27 cellular contexts compared by ENCODE assay signal in the genomic region with DNA sequence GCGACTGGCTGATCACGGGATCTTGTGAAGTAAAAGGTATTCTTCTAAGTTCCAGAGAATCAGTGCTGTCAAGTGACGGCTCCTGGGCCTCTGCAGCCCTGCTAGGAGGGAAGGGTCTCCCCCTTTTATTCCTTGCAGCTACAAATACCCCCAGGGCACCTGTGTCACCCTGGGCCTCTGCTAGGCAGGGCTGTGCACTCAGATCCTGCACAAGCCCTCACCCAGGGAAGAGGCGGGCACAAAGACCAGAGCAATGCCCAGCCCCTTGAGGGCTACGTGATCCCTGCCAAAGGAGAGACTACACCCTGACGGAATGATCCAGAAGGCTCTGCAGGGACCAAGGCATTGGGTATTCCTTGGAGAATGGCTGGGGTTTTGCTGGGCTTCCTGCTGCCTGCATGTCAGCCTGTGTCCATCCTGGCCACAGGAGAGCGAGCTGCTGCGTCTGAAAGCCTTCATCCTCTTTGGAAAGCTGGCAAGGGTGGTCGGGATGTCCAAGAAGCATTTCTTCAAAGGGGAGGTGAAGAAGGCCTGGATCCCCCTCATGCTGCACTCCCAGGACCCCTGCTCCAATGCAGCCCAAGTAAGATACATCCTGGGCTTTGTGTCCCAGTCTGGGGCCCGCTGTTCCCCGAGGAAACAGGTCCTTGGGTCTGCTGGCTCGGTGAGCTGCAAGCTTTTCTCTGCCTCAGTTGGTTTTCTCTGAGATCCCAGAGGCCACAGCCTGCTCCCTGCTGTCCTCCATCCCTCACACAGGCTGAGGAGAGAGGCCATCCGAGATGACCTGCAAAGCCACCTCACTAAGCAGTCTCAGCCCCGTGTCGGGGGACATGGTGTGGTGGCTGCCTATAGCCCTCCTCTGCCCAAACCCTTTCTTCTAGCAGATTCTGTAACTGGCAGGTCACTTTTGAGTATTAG. TPM values are rescaled to one million over a fixed set of nuclear protein-coding genes. Genes with fewer than 3 reads are reported as not detected.
DNase-seq lines count a peak whose midpoint lies in the region; ATAC-seq and TF ChIP-seq lines count a peak whose summit lies in the region.
"Had no signal": no experiment of that assay in that cellular context is flagged by ENCODE, and none has a peak within 500 bp of the region (broad histone marks: within the 10 kb centered on the region; RNA-seq: fewer than 3 reads in every experiment).

No MANE protein-coding gene starts in this region.

- POLR2A ChIA-PET in activated B cell treated with CpG ODN at 0.5 μM for 24 hours (lab: Charles Lee), result no interaction called here

- CTCF ChIA-PET in activated naive CD4-positive, alpha-beta T cell treated with anti-CD3 and anti-CD28 coated beads, Interleukin-2, amount 10 ng/mL, durations not matched to agents 7 days and 5 days (lab: Charles Lee), result no interaction called here
- CTCF ChIA-PET in activated B cell treated with CpG ODN at 0.5 μM for 24 hours (lab: Charles Lee), result no interaction called here

- H3K79me2 ChIP-seq in osteoblast (ENCODE audit: insufficient read depth, low read length), result no peaks in the 10 kb centered on the region

- H3K4me3 Mint-ChIP-seq in activated naive CD4-positive, alpha-beta T cell treated with anti-CD3 and anti-CD28 coated beads, Interleukin-2, amount 10 ng/mL, durations not matched to agents 7 days and 5 days, result no peak overlapping the region
- no peak overlapping the region for H3K4me3 Mint-ChIP-seq in activated B cell treated with CpG ODN at 0.5 μM for 24 hours
- H3K4me3 Mint-ChIP-seq: activated naive CD8-positive, alpha-beta T cell treated with anti-CD3 and anti-CD28 coated beads, Interleukin-2, amount 50 U/mL, for 24 hours; mesothelial cell of epicardium had no signal

- H3K4me3 ChIP-seq in osteoblast (ENCODE audit: insufficient read depth, low read length), result no peak overlapping the region
- H3K4me3 ChIP-seq: K562 had no signal

- H3K27me3 Mint-ChIP-seq in activated naive CD4-positive, alpha-beta T cell treated with anti-CD3 and anti-CD28 coated beads, Interleukin-2, amount 10 ng/mL, durations not matched to agents 7 days and 5 days, result peaks cover 5% of the 10 kb centered on the region
- H3K27me3 Mint-ChIP-seq in activated B cell treated with CpG ODN at 0.5 μM for 24 hours, result peaks cover 3% of the 10 kb centered on the region
- H3K27me3 Mint-ChIP-seq: naive B cell had no signal

- no peaks in the 10 kb centered on the region for H3K9me3 Mint-ChIP-seq in activated naive CD4-positive, alpha-beta T cell treated with anti-CD3 and anti-CD28 coated beads, Interleukin-2, amount 10 ng/mL, durations not matched to agents 7 days and 5 days
- no peaks in the 10 kb centered on the region for H3K9me3 Mint-ChIP-seq in activated B cell treated with CpG ODN at 0.5 μM for 24 hours
- H3K9me3 Mint-ChIP-seq: activated naive CD8-positive, alpha-beta T cell treated with anti-CD3 and anti-CD28 coated beads, Interleukin-2, amount 50 U/mL, for 24 hours had no signal

- H4K20me1 ChIP-seq in osteoblast (ENCODE audit: insufficient read depth, low read length), result no peaks in the 10 kb centered on the region

- intact Hi-C loops in activated B cell treated with CpG ODN at 0.5 μM for 24 hours (cut with micrococcal nuclease), result no loop called here

- H3K36me3 ChIP-seq in osteoblast (ENCODE audit: insufficient read depth, low read length), result no peaks in the 10 kb centered on the region

- H3K27me3 ChIP-seq in osteoblast (ENCODE audit: insufficient read depth, low read length), result no peaks in the 10 kb centered on the region

- ATAC-seq in activated B cell treated with CpG ODN at 0.5 μM for 24 hours (ENCODE audit: low read depth), result no peak
- ATAC-seq: activated naive CD8-positive, alpha-beta T cell treated with anti-CD3 and anti-CD28 coated beads, Interleukin-2, amount 50 U/mL, for 24 hours; stimulated activated naive CD8-positive, alpha-beta T cell treated with anti-CD3 and anti-CD28 coated beads, Interleukin-15, Interleukin-2, amounts not matched to agents 100 U/mL and 50 U/mL, for 24 hours had no signal

- DNase-seq in activated naive CD4-positive, alpha-beta T cell treated with anti-CD3 and anti-CD28 coated beads, Interleukin-2, amount 10 ng/mL, durations not matched to agents 7 days and 5 days, result peak; percentile 12
- DNase-seq in activated naive CD4-positive, alpha-beta T cell (lab: John Stamatoyannopoulos, UW), result no peak
- peak; percentile 4 for DNase-seq in activated B cell treated with CpG ODN at 0.5 μM for 24 hours
- DNase-seq in osteoblast (ENCODE audit: insufficient read length, low spot score, missing footprints), result peak; percentile 63
- no peak for DNase-seq in NCI-H2227 treated with DMSO at 0.1 percent for 48 hours (lab: John Stamatoyannopoulos, UW)
- DNase-seq in globus pallidus (ENCODE audit: low spot score), result no peak
- no peak for DNase-seq in HUDEP-2 (lab: John Stamatoyannopoulos, UW; ENCODE audit: unreplicated experiment in 76 of 76)
- DNase-seq: activated gamma-delta T cell treated with Interleukin-2 at 50 U/mL for 16 hours; activated naive CD8-positive, alpha-beta T cell treated with anti-CD3 and anti-CD28 coated beads, Interleukin-2, amount 50 U/mL, for 24 hours; C1 segment of cervical spinal cord; DMS153; kidney; naive B cell; NCI-H1092; NCI-H1694 treated with DMSO at 0.1 percent for 48 hours; NCI-H510A; retina; small intestine; stimulated activated CD4-positive, alpha-beta T cell treated with anti-CD3 and anti-CD28 coated beads, Interleukin-1b, Interleukin-23, amount 100 ng/mL, for 48 hours; stimulated activated naive CD8-positive, alpha-beta T cell treated with anti-CD3 and anti-CD28 coated beads, Interleukin-15, Interleukin-2, amounts not matched to agents 100 U/mL and 50 U/mL, for 24 hours had no signal

- no peak overlapping the region for H3K27ac ChIP-seq in osteoblast (ENCODE audit: low read depth, low read length)

- peaks cover 4% of the 10 kb centered on the region for H3K4me1 ChIP-seq in osteoblast (ENCODE audit: insufficient read depth, low read length)

- no peaks in the 10 kb centered on the region for H3K9me3 ChIP-seq in osteoblast (ENCODE audit: low read depth, low read length)

- TF ChIP-seq CTCF in activated B cell treated with CpG ODN at 0.5 μM for 24 hours (IDR thresholded peaks at IDR 0.05) (no peak), osteoblast (IDR thresholded peaks at IDR 0.05; ENCODE audit: extremely low read depth, low read depth, low read length) (no peak)

- H3K4me1 Mint-ChIP-seq in activated naive CD4-positive, alpha-beta T cell treated with anti-CD3 and anti-CD28 coated beads, Interleukin-2, amount 10 ng/mL, durations not matched to agents 7 days and 5 days, result no peaks in the 10 kb centered on the region
- peaks cover 4% of the 10 kb centered on the region for H3K4me1 Mint-ChIP-seq in activated B cell treated with CpG ODN at 0.5 μM for 24 hours
- H3K4me1 Mint-ChIP-seq: activated naive CD8-positive, alpha-beta T cell treated with anti-CD3 and anti-CD28 coated beads, Interleukin-2, amount 50 U/mL, for 24 hours; mesothelial cell of epicardium had no signal

- H3K27ac Mint-ChIP-seq in activated naive CD4-positive, alpha-beta T cell treated with anti-CD3 and anti-CD28 coated beads, Interleukin-2, amount 10 ng/mL, durations not matched to agents 7 days and 5 days, result no peak overlapping the region
- H3K27ac Mint-ChIP-seq in activated B cell treated with CpG ODN at 0.5 μM for 24 hours, result no peak overlapping the region
- H3K27ac Mint-ChIP-seq: activated naive CD8-positive, alpha-beta T cell treated with anti-CD3 and anti-CD28 coated beads, Interleukin-2, amount 50 U/mL, for 24 hours; mesothelial cell of epicardium; naive B cell had no signal

- H3K4me2 ChIP-seq in osteoblast (ENCODE audit: insufficient read depth, low read length), result no peak overlapping the region

- no peak overlapping the region for H2AFZ ChIP-seq in osteoblast (ENCODE audit: low read length)

- peaks cover 11% of the 10 kb centered on the region for H3K36me3 Mint-ChIP-seq in activated naive CD4-positive, alpha-beta T cell treated with anti-CD3 and anti-CD28 coated beads, Interleukin-2, amount 10 ng/mL, durations not matched to agents 7 days and 5 days
- H3K36me3 Mint-ChIP-seq in activated B cell treated with CpG ODN at 0.5 μM for 24 hours (ENCODE audit: low read depth), result no peaks in the 10 kb centered on the region
- H3K36me3 Mint-ChIP-seq: mesothelial cell of epicardium, naive B cell had no signal

RNA-seq across cellular contexts. Expression of a gene that starts 24.9 kb away (rescaled TPM):
- total RNA-seq in activated B cell treated with CpG ODN at 0.5 μM for 24 hours, result 1.0 and 1.5 TPM in 2 replicates
- total RNA-seq in osteoblast, result 2.9 and 3.5 TPM in 2 replicates
- total RNA-seq: cardiac septum had no signal

RNA-seq across cellular contexts. Expression of a gene that starts 51.3 kb away (rescaled TPM):
- total RNA-seq in activated B cell treated with CpG ODN at 0.5 μM for 24 hours, result not detected in 2 replicates
- total RNA-seq in osteoblast, result not detected in 2 replicates
- total RNA-seq: cardiac septum, fibroblast of villous mesenchyme, H1, K562, kidney, M059J, mesothelial cell of epicardium, omental fat pad had no signal

Comparison
In these comparisons a context has a peak if more than half of its experiments do, and no peak if none do; other contexts are left out.
1. DNase-seq: peak in activated naive CD4-positive, alpha-beta T cell treated with anti-CD3 and anti-CD28 coated beads, Interleukin-2, amount 10 ng/mL, durations not matched to agents 7 days and 5 days (single experiment), activated B cell treated with CpG ODN at 0.5 μM for 24 hours (single experiment) and osteoblast (single experiment); none in activated naive CD4-positive, alpha-beta T cell (0 of 4), NCI-H2227 treated with DMSO at 0.1 percent for 48 hours (single experiment), globus pallidus (single experiment) and HUDEP-2 (0 of 76).